Comparison of ENCODE assay signal across 28 cellular contexts in the genomic region with DNA sequence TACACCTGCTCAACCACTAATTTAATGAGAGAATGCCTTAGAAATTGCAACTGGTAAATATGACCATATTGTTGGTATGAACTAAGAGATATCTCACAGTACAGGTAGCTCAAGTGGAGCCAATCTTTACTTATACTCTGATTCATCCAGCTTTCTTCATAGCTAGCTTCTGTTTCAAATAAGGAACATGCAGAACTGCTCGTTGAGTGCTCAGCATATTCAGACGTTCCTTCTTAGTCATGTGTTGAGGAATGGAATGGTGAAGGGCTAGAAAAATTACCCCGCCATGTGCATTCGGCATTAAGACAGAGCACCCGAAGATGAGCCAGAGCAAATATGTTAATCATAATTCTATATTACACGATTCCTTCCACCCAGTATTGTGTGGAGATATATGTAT.
"Had no signal": no experiment of that assay in that cellular context is flagged by ENCODE, and none has a peak within 500 bp of the region (broad histone marks: within the 10 kb centered on the region; RNA-seq: fewer than 3 reads in every experiment).

No MANE protein-coding gene starts in this region.

- H3K4me3 ChIP-seq: adrenal gland, SJCRH30, SK-N-MC had no signal

- H3K4me1 ChIP-seq: adrenal gland, SJCRH30 had no signal

- DNase-seq: activated CD4-positive, alpha-beta T cell treated with anti-CD3 and anti-CD28 coated beads for 36 hours; activated CD4-positive, alpha-beta T cell treated with anti-CD3 and anti-CD28 coated beads, Interleukin-2, amount 10 ng/mL, durations not matched to agents 7 days and 5 days; activated CD4-positive, alpha-beta T cell treated with anti-CD3 and anti-CD28 coated beads, Interleukin-2, amount 50 U/mL, for 48 hours; activated CD8-positive, alpha-beta T cell treated with anti-CD3 and anti-CD28 coated beads, Interleukin-2, amount 10 ng/mL, durations not matched to agents 7 days and 5 days; activated gamma-delta T cell treated with Interleukin-2 at 50 U/mL for 16 hours; activated naive CD4-positive, alpha-beta T cell treated with anti-CD3 and anti-CD28 coated beads for 36 hours; activated T-cell treated with anti-CD3 and anti-CD28 coated beads for 4 hours; activated T-cell treated with anti-CD3 and anti-CD28 coated beads, Interleukin-2, amount 50 U/mL, for 4 hours; adrenal gland; central memory CD4-positive, alpha-beta T cell; Karpas-422; KBM-7; NCI-H1105; NCI-H1436; NCI-H1694; NCI-H1930; NCI-H2081 treated with DMSO at 0.1 percent for 48 hours; NCI-H2171; NCI-H510A; NCI-H748 treated with DMSO at 0.1 percent for 48 hours; NK-92 treated with Interleukin-12 subunit alpha and Interleukin-12 subunit beta, amount 100 ng/mL, for 24 hours; SHP77; SJCRH30 had no signal

- FAIRE-seq: TTC549 had no signal

- H3K9me3 ChIP-seq: adrenal gland, SJCRH30 had no signal

- ATAC-seq: activated CD4-positive, alpha-beta T cell treated with anti-CD3 and anti-CD28 coated beads for 36 hours; activated CD4-positive, CD25-positive, alpha-beta regulatory T cell treated with anti-CD3 and anti-CD28 coated beads, Interleukin-2, amount 50 U/mL, for 24 hours; activated CD8-positive, alpha-beta T cell treated with anti-CD3 and anti-CD28 coated beads, Interleukin-2, amount 10 ng/mL, durations not matched to agents 7 days and 5 days; activated naive CD4-positive, alpha-beta T cell treated with anti-CD3 and anti-CD28 coated beads, Interleukin-2, amount 50 U/mL, for 72 hours; activated T-cell treated with anti-CD3 and anti-CD28 coated beads, Interleukin-2, amount 50 U/mL, for 4 hours; WTC11 had no signal

- H3K27me3 ChIP-seq: adrenal gland, SJCRH30 had no signal

- H3K36me3 ChIP-seq: SJCRH30 had no signal

- H3K27ac ChIP-seq: adrenal gland, SJCRH30, SK-N-MC had no signal
